In genomic region chr10:58996063-58996462, GRCh38 we compare ENCODE assay signal across 21 cellular contexts.
"Had no signal": no experiment of that assay in that cellular context is flagged by ENCODE, and none has a peak within 500 bp of the region (broad histone marks: within the 10 kb centered on the region; RNA-seq: fewer than 3 reads in every experiment).

No MANE protein-coding gene starts in this region.

- H3K4me3 Mint-ChIP-seq: activated CD4-positive, alpha-beta T cell treated with anti-CD3 and anti-CD28 coated beads for 36 hours; activated CD8-positive, alpha-beta T cell treated with anti-CD3 and anti-CD28 coated beads, Interleukin-2, amount 10 ng/mL, durations not matched to agents 7 days and 5 days; activated naive CD8-positive, alpha-beta T cell; dendritic cell treated with granulocyte-macrophage colony-stimulating factor and Interleukin-4, amounts not matched to agents 40 ng/mL and 50 ng/mL, for 4 days; immature natural killer cell; naive B cell; stimulated activated naive CD8-positive, alpha-beta T cell treated with anti-CD3 and anti-CD28 coated beads, Interleukin-15, Interleukin-2, amounts not matched to agents 100 ng/mL and 50 ng/mL, for 24 hours had no signal

- H3K27ac ChIP-seq: epithelial cell of prostate, ovary, sigmoid colon, spleen, testis, upper lobe of left lung had no signal

- H3K36me3 Mint-ChIP-seq: activated naive CD8-positive, alpha-beta T cell; immature natural killer cell; naive B cell had no signal

- DNase-seq: activated CD4-positive, alpha-beta T cell treated with anti-CD3 and anti-CD28 coated beads for 36 hours; activated CD8-positive, alpha-beta memory T cell treated with anti-CD3 and anti-CD28 coated beads, Interleukin-2, amount 50 U/mL, for 4 hours; activated CD8-positive, alpha-beta T cell treated with anti-CD3 and anti-CD28 coated beads, Interleukin-2, amount 10 ng/mL, durations not matched to agents 7 days and 5 days; activated gamma-delta T cell treated with Interleukin-2 at 50 U/mL for 16 hours; activated T-cell treated with anti-CD3 and anti-CD28 coated beads, Interleukin-2, amount 50 U/mL, for 48 hours; amniotic stem cell; body of pancreas; cerebellar nuclear complex; immature natural killer cell; left colon; mammary epithelial cell; naive B cell; ovary; sigmoid colon; spleen; testis; upper lobe of left lung had no signal

- H3K27me3 Mint-ChIP-seq: dendritic cell treated with granulocyte-macrophage colony-stimulating factor and Interleukin-4, amounts not matched to agents 40 ng/mL and 50 ng/mL, for 4 days had no signal

- H3K4me1 Mint-ChIP-seq: activated CD4-positive, alpha-beta T cell treated with anti-CD3 and anti-CD28 coated beads for 36 hours; immature natural killer cell; naive B cell had no signal

- ATAC-seq: activated CD4-positive, alpha-beta T cell treated with anti-CD3 and anti-CD28 coated beads for 36 hours; activated CD8-positive, alpha-beta T cell treated with anti-CD3 and anti-CD28 coated beads, Interleukin-2, amount 10 ng/mL, durations not matched to agents 7 days and 5 days; body of pancreas; left colon had no signal

- H3K27ac Mint-ChIP-seq: activated CD4-positive, alpha-beta T cell treated with anti-CD3 and anti-CD28 coated beads for 36 hours; activated CD8-positive, alpha-beta T cell treated with anti-CD3 and anti-CD28 coated beads, Interleukin-2, amount 10 ng/mL, durations not matched to agents 7 days and 5 days; activated naive CD8-positive, alpha-beta T cell; dendritic cell treated with granulocyte-macrophage colony-stimulating factor and Interleukin-4, amounts not matched to agents 40 ng/mL and 50 ng/mL, for 4 days; immature natural killer cell; naive B cell; stimulated activated naive CD8-positive, alpha-beta T cell treated with anti-CD3 and anti-CD28 coated beads, Interleukin-15, Interleukin-2, amounts not matched to agents 100 ng/mL and 50 ng/mL, for 24 hours had no signal

- H3K9me3 Mint-ChIP-seq: stimulated activated naive CD8-positive, alpha-beta T cell treated with anti-CD3 and anti-CD28 coated beads, Interleukin-15, Interleukin-2, amounts not matched to agents 100 ng/mL and 50 ng/mL, for 24 hours had no signal
